In the genomic region with DNA sequence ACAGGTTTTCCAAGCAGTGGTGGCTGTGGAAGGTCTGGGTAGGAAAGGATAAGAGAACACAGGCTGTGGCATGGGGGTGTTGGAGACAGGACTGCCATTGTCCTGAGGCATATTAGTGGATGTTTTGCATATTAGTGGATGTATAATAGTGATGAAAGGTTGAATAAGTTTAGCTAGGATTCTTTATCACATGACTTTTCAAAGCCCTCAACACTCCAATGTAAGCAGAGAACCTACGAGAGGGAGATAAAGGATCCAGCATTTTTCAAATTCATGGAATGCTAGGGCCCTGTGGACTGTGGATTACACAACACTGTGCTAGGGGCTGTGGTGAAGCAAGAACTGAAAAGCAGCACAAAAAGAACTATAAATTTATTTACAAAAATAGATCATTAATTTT, we compare ENCODE assay signal across 1 cellular context.
A peak's percentile ranks its signal among the peaks of the same experiment; 100 is the strongest.
TF ChIP-seq lines count a peak whose summit lies in the region.

No MANE protein-coding gene starts in this region.

TF ChIP-seq in HepG2, 621 proteins besides CTCF, POLR2A, EP300 and RAD21 (continued from another document and continues in another):
- TF ChIP-seq, protein P1, sequence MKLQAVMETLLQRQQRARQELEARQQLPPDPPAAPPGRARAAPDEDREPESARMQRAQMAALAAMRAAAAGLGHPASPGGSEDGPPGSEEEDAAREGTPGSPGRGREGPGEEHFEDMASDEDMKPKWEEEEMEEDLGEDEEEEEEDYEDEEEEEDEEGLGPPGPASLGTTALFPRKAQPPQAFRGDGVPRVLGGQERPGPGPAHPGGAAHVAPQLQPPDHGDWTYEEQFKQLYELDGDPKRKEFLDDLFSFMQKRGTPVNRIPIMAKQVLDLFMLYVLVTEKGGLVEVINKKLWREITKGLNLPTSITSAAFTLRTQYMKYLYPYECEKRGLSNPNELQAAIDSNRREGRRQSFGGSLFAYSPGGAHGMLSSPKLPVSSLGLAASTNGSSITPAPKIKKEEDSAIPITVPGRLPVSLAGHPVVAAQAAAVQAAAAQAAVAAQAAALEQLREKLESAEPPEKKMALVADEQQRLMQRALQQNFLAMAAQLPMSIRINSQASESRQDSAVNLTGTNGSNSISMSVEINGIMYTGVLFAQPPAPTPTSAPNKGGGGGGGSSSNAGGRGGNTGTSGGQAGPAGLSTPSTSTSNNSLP (IDR thresholded peaks at IDR 0.05; ENCODE audit: low read depth, low read length): no peak
- TF ChIP-seq ZNF558 (CRISPR knock-in tag; IDR thresholded peaks at IDR 0.05; ENCODE audit: borderline replicate concordance) (no peak), ZNF44 (CRISPR knock-in tag; IDR thresholded peaks at IDR 0.05) (no peak), RXRB (CRISPR knock-in tag; IDR thresholded peaks at IDR 0.05; ENCODE audit: borderline replicate concordance) (no peak), MAFF (IDR thresholded peaks at IDR 0.05; ENCODE audit: low read depth, low read length) (no peak), CEBPG (CRISPR knock-in tag; IDR thresholded peaks at IDR 0.05) (peak; percentile 93), ZNF737 (CRISPR knock-in tag; IDR thresholded peaks at IDR 0.05; ENCODE audit: borderline replicate concordance) (no peak), RNF2 (conservative IDR thresholded peaks at IDR 0.05; ENCODE audit: low read depth) (no peak), PLRG1 (conservative IDR thresholded peaks at IDR 0.05) (no peak), EEA1 (CRISPR knock-in tag; IDR thresholded peaks at IDR 0.05; ENCODE audit: borderline replicate concordance) (no peak), SIN3A (IDR thresholded peaks at IDR 0.05; ENCODE audit: borderline replicate concordance, low read depth, low read length) (no peak), ZNF562 (CRISPR knock-in tag; IDR thresholded peaks at IDR 0.05; ENCODE audit: borderline replicate concordance) (no peak), PHB2 (IDR thresholded peaks at IDR 0.05; ENCODE audit: partially characterized antibody) (no peak), GATAD1 (CRISPR knock-in tag; IDR thresholded peaks at IDR 0.05) (no peak), FOXK2 (IDR thresholded peaks at IDR 0.05) (no peak), ZNF33A (CRISPR knock-in tag; IDR thresholded peaks at IDR 0.05; ENCODE audit: borderline replicate concordance) (no peak), CEBPB (IDR thresholded peaks at IDR 0.05; ENCODE audit: borderline replicate concordance, low read depth, low read length) (peak; percentile 98)
- TF ChIP-seq, protein P2, sequence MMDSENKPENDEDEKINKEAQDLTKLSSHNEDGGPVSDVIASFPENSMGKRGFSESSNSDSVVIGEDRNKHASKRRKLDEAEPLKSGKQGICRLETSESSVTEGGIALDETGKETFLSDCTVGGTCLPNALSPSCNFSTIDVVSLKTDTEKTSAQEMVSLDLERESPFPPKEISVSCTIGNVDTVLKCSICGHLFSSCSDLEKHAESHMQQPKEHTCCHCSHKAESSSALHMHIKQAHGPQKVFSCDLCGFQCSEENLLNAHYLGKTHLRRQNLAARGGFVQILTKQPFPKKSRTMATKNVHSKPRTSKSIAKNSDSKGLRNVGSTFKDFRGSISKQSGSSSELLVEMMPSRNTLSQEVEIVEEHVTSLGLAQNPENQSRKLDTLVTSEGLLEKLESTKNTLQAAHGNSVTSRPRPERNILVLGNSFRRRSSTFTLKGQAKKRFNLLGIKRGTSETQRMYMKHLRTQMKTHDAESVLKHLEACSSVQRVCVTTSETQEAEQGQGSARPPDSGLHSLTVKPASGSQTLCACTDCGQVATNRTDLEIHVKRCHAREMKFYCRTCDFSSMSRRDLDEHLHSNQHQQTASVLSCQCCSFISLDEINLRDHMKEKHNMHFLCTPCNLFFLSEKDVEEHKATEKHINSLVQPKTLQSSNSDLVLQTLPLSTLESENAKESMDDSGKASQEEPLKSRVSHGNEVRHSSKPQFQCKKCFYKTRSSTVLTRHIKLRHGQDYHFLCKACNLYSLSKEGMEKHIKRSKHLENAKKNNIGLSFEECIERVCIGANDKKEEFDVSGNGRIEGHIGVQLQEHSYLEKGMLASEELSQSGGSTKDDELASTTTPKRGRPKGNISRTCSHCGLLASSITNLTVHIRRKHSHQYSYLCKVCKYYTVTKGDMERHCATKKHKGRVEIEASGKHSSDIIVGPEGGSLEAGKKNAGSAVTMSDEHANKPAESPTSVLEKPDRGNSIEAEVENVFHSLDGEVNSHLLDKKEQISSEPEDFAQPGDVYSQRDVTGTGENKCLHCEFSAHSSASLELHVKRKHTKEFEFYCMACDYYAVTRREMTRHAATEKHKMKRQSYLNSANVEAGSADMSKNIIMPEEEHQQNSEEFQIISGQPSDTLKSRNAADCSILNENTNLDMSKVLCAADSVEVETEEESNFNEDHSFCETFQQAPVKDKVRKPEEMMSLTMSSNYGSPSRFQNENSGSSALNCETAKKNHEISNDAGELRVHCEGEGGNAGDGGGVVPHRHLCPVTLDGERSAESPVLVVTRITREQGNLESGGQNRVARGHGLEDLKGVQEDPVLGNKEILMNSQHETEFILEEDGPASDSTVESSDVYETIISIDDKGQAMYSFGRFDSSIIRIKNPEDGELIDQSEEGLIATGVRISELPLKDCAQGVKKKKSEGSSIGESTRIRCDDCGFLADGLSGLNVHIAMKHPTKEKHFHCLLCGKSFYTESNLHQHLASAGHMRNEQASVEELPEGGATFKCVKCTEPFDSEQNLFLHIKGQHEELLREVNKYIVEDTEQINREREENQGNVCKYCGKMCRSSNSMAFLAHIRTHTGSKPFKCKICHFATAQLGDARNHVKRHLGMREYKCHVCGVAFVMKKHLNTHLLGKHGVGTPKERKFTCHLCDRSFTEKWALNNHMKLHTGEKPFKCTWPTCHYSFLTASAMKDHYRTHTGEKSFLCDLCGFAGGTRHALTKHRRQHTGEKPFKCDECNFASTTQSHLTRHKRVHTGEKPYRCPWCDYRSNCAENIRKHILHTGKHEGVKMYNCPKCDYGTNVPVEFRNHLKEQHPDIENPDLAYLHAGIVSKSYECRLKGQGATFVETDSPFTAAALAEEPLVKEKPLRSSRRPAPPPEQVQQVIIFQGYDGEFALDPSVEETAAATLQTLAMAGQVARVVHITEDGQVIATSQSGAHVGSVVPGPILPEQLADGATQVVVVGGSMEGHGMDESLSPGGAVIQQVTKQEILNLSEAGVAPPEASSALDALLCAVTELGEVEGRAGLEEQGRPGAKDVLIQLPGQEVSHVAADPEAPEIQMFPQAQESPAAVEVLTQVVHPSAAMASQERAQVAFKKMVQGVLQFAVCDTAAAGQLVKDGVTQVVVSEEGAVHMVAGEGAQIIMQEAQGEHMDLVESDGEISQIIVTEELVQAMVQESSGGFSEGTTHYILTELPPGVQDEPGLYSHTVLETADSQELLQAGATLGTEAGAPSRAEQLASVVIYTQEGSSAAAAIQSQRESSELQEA (CRISPR knock-in tag; IDR thresholded peaks at IDR 0.05; ENCODE audit: not compliant biosample characterization): no peak
- TF ChIP-seq, protein P3, sequence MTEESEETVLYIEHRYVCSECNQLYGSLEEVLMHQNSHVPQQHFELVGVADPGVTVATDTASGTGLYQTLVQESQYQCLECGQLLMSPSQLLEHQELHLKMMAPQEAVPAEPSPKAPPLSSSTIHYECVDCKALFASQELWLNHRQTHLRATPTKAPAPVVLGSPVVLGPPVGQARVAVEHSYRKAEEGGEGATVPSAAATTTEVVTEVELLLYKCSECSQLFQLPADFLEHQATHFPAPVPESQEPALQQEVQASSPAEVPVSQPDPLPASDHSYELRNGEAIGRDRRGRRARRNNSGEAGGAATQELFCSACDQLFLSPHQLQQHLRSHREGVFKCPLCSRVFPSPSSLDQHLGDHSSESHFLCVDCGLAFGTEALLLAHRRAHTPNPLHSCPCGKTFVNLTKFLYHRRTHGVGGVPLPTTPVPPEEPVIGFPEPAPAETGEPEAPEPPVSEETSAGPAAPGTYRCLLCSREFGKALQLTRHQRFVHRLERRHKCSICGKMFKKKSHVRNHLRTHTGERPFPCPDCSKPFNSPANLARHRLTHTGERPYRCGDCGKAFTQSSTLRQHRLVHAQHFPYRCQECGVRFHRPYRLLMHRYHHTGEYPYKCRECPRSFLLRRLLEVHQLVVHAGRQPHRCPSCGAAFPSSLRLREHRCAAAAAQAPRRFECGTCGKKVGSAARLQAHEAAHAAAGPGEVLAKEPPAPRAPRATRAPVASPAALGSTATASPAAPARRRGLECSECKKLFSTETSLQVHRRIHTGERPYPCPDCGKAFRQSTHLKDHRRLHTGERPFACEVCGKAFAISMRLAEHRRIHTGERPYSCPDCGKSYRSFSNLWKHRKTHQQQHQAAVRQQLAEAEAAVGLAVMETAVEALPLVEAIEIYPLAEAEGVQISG (CRISPR knock-in tag; IDR thresholded peaks at IDR 0.05): no peak
- TF ChIP-seq, protein P4, sequence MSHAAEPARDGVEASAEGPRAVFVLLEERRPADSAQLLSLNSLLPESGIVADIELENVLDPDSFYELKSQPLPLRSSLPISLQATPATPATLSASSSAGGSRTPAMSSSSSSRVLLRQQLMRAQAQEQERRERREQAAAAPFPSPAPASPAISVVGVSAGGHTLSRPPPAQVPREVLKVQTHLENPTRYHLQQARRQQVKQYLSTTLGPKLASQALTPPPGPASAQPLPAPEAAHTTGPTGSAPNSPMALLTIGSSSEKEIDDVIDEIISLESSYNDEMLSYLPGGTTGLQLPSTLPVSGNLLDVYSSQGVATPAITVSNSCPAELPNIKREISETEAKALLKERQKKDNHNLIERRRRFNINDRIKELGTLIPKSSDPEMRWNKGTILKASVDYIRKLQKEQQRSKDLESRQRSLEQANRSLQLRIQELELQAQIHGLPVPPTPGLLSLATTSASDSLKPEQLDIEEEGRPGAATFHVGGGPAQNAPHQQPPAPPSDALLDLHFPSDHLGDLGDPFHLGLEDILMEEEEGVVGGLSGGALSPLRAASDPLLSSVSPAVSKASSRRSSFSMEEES (CRISPR knock-in tag; IDR thresholded peaks at IDR 0.05): peak; percentile 55
- TF ChIP-seq, protein P5, sequence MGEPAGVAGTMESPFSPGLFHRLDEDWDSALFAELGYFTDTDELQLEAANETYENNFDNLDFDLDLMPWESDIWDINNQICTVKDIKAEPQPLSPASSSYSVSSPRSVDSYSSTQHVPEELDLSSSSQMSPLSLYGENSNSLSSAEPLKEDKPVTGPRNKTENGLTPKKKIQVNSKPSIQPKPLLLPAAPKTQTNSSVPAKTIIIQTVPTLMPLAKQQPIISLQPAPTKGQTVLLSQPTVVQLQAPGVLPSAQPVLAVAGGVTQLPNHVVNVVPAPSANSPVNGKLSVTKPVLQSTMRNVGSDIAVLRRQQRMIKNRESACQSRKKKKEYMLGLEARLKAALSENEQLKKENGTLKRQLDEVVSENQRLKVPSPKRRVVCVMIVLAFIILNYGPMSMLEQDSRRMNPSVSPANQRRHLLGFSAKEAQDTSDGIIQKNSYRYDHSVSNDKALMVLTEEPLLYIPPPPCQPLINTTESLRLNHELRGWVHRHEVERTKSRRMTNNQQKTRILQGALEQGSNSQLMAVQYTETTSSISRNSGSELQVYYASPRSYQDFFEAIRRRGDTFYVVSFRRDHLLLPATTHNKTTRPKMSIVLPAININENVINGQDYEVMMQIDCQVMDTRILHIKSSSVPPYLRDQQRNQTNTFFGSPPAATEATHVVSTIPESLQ (CRISPR knock-in tag; conservative IDR thresholded peaks at IDR 0.05): no peak
- TF ChIP-seq, protein P6, sequence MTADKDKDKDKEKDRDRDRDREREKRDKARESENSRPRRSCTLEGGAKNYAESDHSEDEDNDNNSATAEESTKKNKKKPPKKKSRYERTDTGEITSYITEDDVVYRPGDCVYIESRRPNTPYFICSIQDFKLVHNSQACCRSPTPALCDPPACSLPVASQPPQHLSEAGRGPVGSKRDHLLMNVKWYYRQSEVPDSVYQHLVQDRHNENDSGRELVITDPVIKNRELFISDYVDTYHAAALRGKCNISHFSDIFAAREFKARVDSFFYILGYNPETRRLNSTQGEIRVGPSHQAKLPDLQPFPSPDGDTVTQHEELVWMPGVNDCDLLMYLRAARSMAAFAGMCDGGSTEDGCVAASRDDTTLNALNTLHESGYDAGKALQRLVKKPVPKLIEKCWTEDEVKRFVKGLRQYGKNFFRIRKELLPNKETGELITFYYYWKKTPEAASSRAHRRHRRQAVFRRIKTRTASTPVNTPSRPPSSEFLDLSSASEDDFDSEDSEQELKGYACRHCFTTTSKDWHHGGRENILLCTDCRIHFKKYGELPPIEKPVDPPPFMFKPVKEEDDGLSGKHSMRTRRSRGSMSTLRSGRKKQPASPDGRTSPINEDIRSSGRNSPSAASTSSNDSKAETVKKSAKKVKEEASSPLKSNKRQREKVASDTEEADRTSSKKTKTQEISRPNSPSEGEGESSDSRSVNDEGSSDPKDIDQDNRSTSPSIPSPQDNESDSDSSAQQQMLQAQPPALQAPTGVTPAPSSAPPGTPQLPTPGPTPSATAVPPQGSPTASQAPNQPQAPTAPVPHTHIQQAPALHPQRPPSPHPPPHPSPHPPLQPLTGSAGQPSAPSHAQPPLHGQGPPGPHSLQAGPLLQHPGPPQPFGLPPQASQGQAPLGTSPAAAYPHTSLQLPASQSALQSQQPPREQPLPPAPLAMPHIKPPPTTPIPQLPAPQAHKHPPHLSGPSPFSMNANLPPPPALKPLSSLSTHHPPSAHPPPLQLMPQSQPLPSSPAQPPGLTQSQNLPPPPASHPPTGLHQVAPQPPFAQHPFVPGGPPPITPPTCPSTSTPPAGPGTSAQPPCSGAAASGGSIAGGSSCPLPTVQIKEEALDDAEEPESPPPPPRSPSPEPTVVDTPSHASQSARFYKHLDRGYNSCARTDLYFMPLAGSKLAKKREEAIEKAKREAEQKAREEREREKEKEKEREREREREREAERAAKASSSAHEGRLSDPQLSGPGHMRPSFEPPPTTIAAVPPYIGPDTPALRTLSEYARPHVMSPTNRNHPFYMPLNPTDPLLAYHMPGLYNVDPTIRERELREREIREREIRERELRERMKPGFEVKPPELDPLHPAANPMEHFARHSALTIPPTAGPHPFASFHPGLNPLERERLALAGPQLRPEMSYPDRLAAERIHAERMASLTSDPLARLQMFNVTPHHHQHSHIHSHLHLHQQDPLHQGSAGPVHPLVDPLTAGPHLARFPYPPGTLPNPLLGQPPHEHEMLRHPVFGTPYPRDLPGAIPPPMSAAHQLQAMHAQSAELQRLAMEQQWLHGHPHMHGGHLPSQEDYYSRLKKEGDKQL (CRISPR knock-in tag; IDR thresholded peaks at IDR 0.05; ENCODE audit: low read depth): no peak
- TF ChIP-seq, protein P7, sequence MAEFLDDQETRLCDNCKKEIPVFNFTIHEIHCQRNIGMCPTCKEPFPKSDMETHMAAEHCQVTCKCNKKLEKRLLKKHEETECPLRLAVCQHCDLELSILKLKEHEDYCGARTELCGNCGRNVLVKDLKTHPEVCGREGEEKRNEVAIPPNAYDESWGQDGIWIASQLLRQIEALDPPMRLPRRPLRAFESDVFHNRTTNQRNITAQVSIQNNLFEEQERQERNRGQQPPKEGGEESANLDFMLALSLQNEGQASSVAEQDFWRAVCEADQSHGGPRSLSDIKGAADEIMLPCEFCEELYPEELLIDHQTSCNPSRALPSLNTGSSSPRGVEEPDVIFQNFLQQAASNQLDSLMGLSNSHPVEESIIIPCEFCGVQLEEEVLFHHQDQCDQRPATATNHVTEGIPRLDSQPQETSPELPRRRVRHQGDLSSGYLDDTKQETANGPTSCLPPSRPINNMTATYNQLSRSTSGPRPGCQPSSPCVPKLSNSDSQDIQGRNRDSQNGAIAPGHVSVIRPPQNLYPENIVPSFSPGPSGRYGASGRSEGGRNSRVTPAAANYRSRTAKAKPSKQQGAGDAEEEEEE (CRISPR knock-in tag; IDR thresholded peaks at IDR 0.05; ENCODE audit: borderline replicate concordance): no peak
